Comparison of ENCODE assay signal across 24 cellular contexts in the genomic region with DNA sequence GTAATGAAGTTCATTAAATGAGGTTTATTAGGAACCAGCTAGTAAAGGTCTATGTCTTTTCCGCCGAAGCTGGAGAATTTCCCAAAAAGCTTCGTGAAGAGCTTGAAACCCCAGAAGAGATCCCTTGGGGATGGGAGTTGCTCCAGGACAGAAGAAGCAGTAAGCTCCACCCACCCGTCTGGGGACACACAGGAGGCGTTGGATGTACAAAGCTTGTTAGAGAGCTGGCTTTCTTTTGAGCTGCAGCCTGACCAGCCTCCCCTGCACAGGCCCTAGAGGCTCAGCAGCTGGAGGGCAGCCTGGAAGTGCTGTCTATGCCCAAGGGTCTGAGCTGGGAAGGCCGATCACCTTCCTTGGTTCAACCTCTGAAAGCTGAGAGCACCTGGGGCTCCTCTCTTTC.
"Had no signal": no experiment of that assay in that cellular context is flagged by ENCODE, and none has a peak within 500 bp of the region (broad histone marks: within the 10 kb centered on the region; RNA-seq: fewer than 3 reads in every experiment).

No MANE protein-coding gene starts in this region.

- H3K4me3 ChIP-seq: esophagus squamous epithelium, heart right ventricle, left lung, pancreas, right lobe of liver, thoracic aorta, tibial nerve, upper lobe of left lung, uterus had no signal

- H3K27me3 ChIP-seq: pancreas, right lobe of liver, upper lobe of left lung, uterus had no signal

- H3K36me3 ChIP-seq: esophagus squamous epithelium, heart right ventricle, left lung, pancreas, right lobe of liver, thoracic aorta, tibial nerve, upper lobe of left lung, uterus had no signal

- DNase-seq: effector memory CD4-positive, alpha-beta T cell; erythroblast; esophagus squamous epithelium; foreskin melanocyte; glutamatergic neuron; heart right ventricle; hippocampal formation; left cardiac atrium; left lung; mesendoderm; midbrain; naive thymus-derived CD4-positive, alpha-beta T cell; retina; small intestine; stimulated activated CD4-positive, alpha-beta T cell treated with anti-CD3 and anti-CD28 coated beads, Interleukin-15, amount 100 ng/mL, for 24 hours; stimulated activated CD4-positive, alpha-beta T cell treated with anti-CD3 and anti-CD28 coated beads, Interleukin-2, amount 100 ng/mL, for 48 hours; stimulated activated naive B cell treated with anti-CD40 and anti-IgM and Interleukin-4, amounts not matched to agents 10 μg/mL and 1 μg/mL and 100 μg/mL, for 72 hours; upper lobe of left lung; uterus had no signal

- H3K9me3 ChIP-seq: esophagus squamous epithelium, left lung, pancreas, right lobe of liver, thoracic aorta, upper lobe of left lung, uterus had no signal

- H3K36me3 Mint-ChIP-seq: naive thymus-derived CD4-positive, alpha-beta T cell; stimulated activated naive B cell treated with anti-CD40 and anti-IgM and Interleukin-4, amounts not matched to agents 10 μg/mL and 1 μg/mL and 100 μg/mL, for 72 hours had no signal

- H3K4me1 Mint-ChIP-seq: stimulated activated naive B cell treated with anti-CD40 and anti-IgM and Interleukin-4, amounts not matched to agents 10 μg/mL and 1 μg/mL and 100 μg/mL, for 72 hours had no signal

- ATAC-seq: heart right ventricle; left cardiac atrium; left lung; naive thymus-derived CD4-positive, alpha-beta T cell; pancreas; right lobe of liver; stimulated activated naive B cell treated with anti-CD40 and anti-IgM and Interleukin-4, amounts not matched to agents 10 μg/mL and 1 μg/mL and 100 μg/mL, for 72 hours had no signal

- H3K4me1 ChIP-seq: esophagus squamous epithelium, left lung, pancreas, uterus had no signal

- H3K4me3 Mint-ChIP-seq: naive thymus-derived CD4-positive, alpha-beta T cell; stimulated activated naive B cell treated with anti-CD40 and anti-IgM and Interleukin-4, amounts not matched to agents 10 μg/mL and 1 μg/mL and 100 μg/mL, for 72 hours; stimulated activated naive CD8-positive, alpha-beta T cell treated with anti-CD3 and anti-CD28 coated beads, Interleukin-15, Interleukin-2, amounts not matched to agents 100 ng/mL and 50 ng/mL, for 24 hours had no signal

- H3K27ac ChIP-seq: esophagus squamous epithelium, heart right ventricle, left lung, pancreas, right lobe of liver, thoracic aorta, tibial nerve, upper lobe of left lung, uterus had no signal

- H3K27ac Mint-ChIP-seq: stimulated activated naive B cell treated with anti-CD40 and anti-IgM and Interleukin-4, amounts not matched to agents 10 μg/mL and 1 μg/mL and 100 μg/mL, for 72 hours; stimulated activated naive CD8-positive, alpha-beta T cell treated with anti-CD3 and anti-CD28 coated beads, Interleukin-15, Interleukin-2, amounts not matched to agents 100 ng/mL and 50 ng/mL, for 24 hours had no signal

- H3K9me3 Mint-ChIP-seq: naive thymus-derived CD4-positive, alpha-beta T cell; stimulated activated naive B cell treated with anti-CD40 and anti-IgM and Interleukin-4, amounts not matched to agents 10 μg/mL and 1 μg/mL and 100 μg/mL, for 72 hours; stimulated activated naive CD8-positive, alpha-beta T cell treated with anti-CD3 and anti-CD28 coated beads, Interleukin-15, Interleukin-2, amounts not matched to agents 100 ng/mL and 50 ng/mL, for 24 hours had no signal
